ENCODE assay signal across 10 cellular contexts in the genomic region with DNA sequence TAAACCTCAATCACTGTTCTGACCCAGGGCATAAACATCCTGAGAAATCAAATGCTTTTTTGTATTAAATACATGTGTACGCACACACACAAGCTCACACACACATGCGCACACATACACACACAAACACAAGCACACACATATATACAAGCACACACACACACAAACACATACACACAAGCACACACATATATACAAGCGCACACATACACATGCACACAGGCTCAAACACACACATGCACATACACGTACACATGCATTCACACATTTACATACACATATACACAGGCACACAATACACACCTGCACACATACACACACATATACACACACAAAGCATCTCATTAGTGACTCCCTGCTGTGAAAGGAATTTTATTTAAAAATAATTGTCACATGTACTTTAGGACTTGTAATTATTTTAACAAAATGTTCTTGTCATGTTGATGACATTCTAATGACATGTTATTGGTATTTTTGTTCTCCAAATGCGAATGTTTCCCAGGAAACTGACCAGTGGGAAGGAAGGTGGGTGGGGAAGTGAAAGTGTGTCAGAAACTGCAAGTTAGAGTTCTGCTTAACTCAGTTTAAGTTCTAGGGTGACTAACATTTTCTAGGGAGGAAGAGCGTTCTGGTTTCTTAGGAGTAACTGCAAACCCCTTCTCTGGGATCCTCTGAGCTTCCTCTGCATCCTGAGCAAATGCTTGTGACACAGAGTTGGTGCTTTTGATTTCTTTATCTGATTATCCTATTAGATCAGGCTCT.
A peak's percentile ranks its signal among the peaks of the same experiment; 100 is the strongest.
DNase-seq lines count a peak whose midpoint lies in the region; ATAC-seq and TF ChIP-seq lines count a peak whose summit lies in the region.
"Had no signal": no experiment of that assay in that cellular context is flagged by ENCODE, and none has a peak within 500 bp of the region (broad histone marks: within the 10 kb centered on the region; RNA-seq: fewer than 3 reads in every experiment).

No MANE protein-coding gene starts in this region.

- H3K9me2 ChIP-seq in SK-N-SH: no peaks in the 10 kb centered on the region

- peak overlapping the region in 1 of 2 experiments; percentile 62; a peak in 2 of 4 replicates for H3K27ac ChIP-seq in SK-N-SH (ENCODE audit: low read depth in 2 of 2, low read length in 1 of 2)
- H3K27ac ChIP-seq in gastroesophageal sphincter: peak overlapping the region in 3 of 4 donors; percentile 23 to 35 (median 24)
- H3K27ac ChIP-seq: C4-2B had no signal

- DNase-seq in activated CD4-positive, alpha-beta T cell treated with anti-CD3 and anti-CD28 coated beads for 4 hours: peak; percentile 16 to 33
- DNase-seq in activated CD4-positive, alpha-beta T cell treated with anti-CD3 and anti-CD28 coated beads for 1 hour: no peak
- DNase-seq in SK-N-SH: no peak
- peak; percentile 57 for DNase-seq in stromal cell of bone marrow (ENCODE audit: low read depth)
- DNase-seq in NK-92 (lab: John Stamatoyannopoulos, UW; ENCODE audit: unreplicated experiment): no peak
- DNase-seq in GM13976 (ENCODE audit: low spot score): no peak

- no peak for TF ChIP-seq POLR2A in gastroesophageal sphincter (IDR thresholded peaks at IDR 0.05)

- peaks cover 16% of the 10 kb centered on the region for H3F3A ChIP-seq in SK-N-SH (replicated peaks; ENCODE audit: insufficient read depth)

- no peaks in the 10 kb centered on the region for H4K20me1 ChIP-seq in SK-N-SH (ENCODE audit: insufficient read depth)

- no peaks in the 10 kb centered on the region for H3K79me2 ChIP-seq in SK-N-SH (ENCODE audit: insufficient read depth)

- peak overlapping the region; percentile 45; the same call in 1 of the 2 replicates for H3K9ac ChIP-seq in SK-N-SH

- TF ChIP-seq EP300 in SK-N-SH (IDR thresholded peaks at IDR 0.05; ENCODE audit: borderline replicate concordance in 1 of 2, low read depth in 1 of 2, low read length in 1 of 2): no peak
- no peak for TF ChIP-seq EP300 in gastroesophageal sphincter (IDR thresholded peaks at IDR 0.05)

- H3K4me1 ChIP-seq in SK-N-SH (ENCODE audit: control insufficient read depth in 1 of 2, insufficient read depth in 2 of 2, low read depth in 1 of 2, low read length in 1 of 2) (peaks cover 0 to 22% of the 10 kb centered on the region in 2 experiments; a peak in 2 of 4 replicates), gastroesophageal sphincter (peaks cover 0 to 24% (median 8%) of the 10 kb centered on the region in 3 donors)
- H3K4me1 ChIP-seq: adrenal gland had no signal

- TF ChIP-seq CTCF in SK-N-SH (IDR thresholded peaks at IDR 0.05): no peak
- TF ChIP-seq CTCF in gastroesophageal sphincter (IDR thresholded peaks at IDR 0.05): no peak
- no peak for TF ChIP-seq CTCF in GM13976 (IDR thresholded peaks at IDR 0.05; ENCODE audit: borderline replicate concordance, control extremely low read depth, extremely low read depth, insufficient read depth, missing control alignments)

- H3K27me3 ChIP-seq in SK-N-SH (ENCODE audit: insufficient read depth) (no peaks in the 10 kb centered on the region), gastroesophageal sphincter (no peaks in the 10 kb centered on the region)
- H3K27me3 ChIP-seq: adrenal gland had no signal

- in situ Hi-C loops in GM13976 (cut with MboI; ENCODE audit: low sequenced_read_pairs, unreplicated experiment): no loop called here

- CTCF ChIA-PET in SK-N-SH (lab: Yijun Ruan, JAX): no interaction called here

- WGBS in SK-N-SH (ENCODE audit: low lambda C conversion rate): 79% methylated on average over 6 of the region's 6 CpGs
- 59 to 63% methylated on average over 5 to 6 of the region's 6 CpGs for WGBS in gastroesophageal sphincter (ENCODE audit: low coverage in 1 of 2), 2 donors

- peak overlapping the region; percentile 59 for H3K4me2 ChIP-seq in SK-N-SH

- H3K4me3 ChIP-seq in SK-N-SH (ENCODE audit: low read depth in 2 of 2, low read length in 1 of 2): peak overlapping the region in 1 of 2 experiments; percentile 24; a peak in 1 of 4 replicates
- no peak overlapping the region for H3K4me3 ChIP-seq in gastroesophageal sphincter
- H3K4me3 ChIP-seq: adrenal gland had no signal

- H3K9me3 ChIP-seq in SK-N-SH (no peaks in the 10 kb centered on the region), gastroesophageal sphincter (no peaks in the 10 kb centered on the region)
- H3K9me3 ChIP-seq: adrenal gland had no signal

- peak; percentile 37 for ATAC-seq in HG03064 (IDR thresholded peaks at IDR 0.05; ENCODE audit: low read depth, unreplicated experiment)
- ATAC-seq in gastroesophageal sphincter: no peak

- POLR2A ChIA-PET in SK-N-SH (lab: Yijun Ruan, JAX): no interaction called here

- H3K36me3 ChIP-seq in SK-N-SH (replicated peaks in 1 of 2; ENCODE audit: control insufficient read depth in 1 of 2, insufficient read depth in 2 of 2, low read length in 1 of 2): no peaks in the 10 kb centered on the region
- H3K36me3 ChIP-seq in gastroesophageal sphincter: no peaks in the 10 kb centered on the region
- H3K36me3 ChIP-seq: adrenal gland had no signal

- peak overlapping the region; percentile 75 for H2AFZ ChIP-seq in SK-N-SH (ENCODE audit: low read depth)

- no peak for TF ChIP-seq RAD21 in SK-N-SH (IDR thresholded peaks at IDR 0.05; ENCODE audit: low read length)

TF ChIP-seq in SK-N-SH, 30 proteins besides CTCF, POLR2A, EP300 and RAD21:
- TF ChIP-seq, protein P1, sequence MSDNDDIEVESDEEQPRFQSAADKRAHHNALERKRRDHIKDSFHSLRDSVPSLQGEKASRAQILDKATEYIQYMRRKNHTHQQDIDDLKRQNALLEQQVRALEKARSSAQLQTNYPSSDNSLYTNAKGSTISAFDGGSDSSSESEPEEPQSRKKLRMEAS (IDR thresholded peaks at IDR 0.05; ENCODE audit: low read depth): no peak
- TF ChIP-seq MXI1 (IDR thresholded peaks at IDR 0.05; ENCODE audit: low read depth, low read length): no peak

Comparison
In these comparisons a context has a peak if more than half of its experiments do, and no peak if none do; other contexts are left out.
1. DNase-seq: peak in activated CD4-positive, alpha-beta T cell treated with anti-CD3 and anti-CD28 coated beads for 4 hours (2 of 2) and stromal cell of bone marrow (single experiment); none in activated CD4-positive, alpha-beta T cell treated with anti-CD3 and anti-CD28 coated beads for 1 hour (single experiment), SK-N-SH (single experiment), NK-92 (single experiment) and GM13976 (single experiment).